Comparison of ENCODE assay signal across 25 cellular contexts in genomic region chr4:108126806-108127205, GRCh38. TPM values are rescaled to one million over a fixed set of nuclear protein-coding genes. Genes with fewer than 3 reads are reported as not detected.
A peak's percentile ranks its signal among the peaks of the same experiment; 100 is the strongest.
DNase-seq lines count a peak whose midpoint lies in the region; ATAC-seq lines count a peak whose summit lies in the region.
"Had no signal": no experiment of that assay in that cellular context is flagged by ENCODE, and none has a peak within 500 bp of the region (broad histone marks: within the 10 kb centered on the region; RNA-seq: fewer than 3 reads in every experiment).

No MANE protein-coding gene starts in this region.

- H3K27ac Mint-ChIP-seq in activated naive CD8-positive, alpha-beta T cell, result peak overlapping the region; percentile 91

- no peaks in the 10 kb centered on the region for H3K9me3 Mint-ChIP-seq in activated T-cell treated with anti-CD3 and anti-CD28 coated beads, Interleukin-2, amount 50 U/mL, for 4 hours
- no peaks in the 10 kb centered on the region for H3K9me3 Mint-ChIP-seq in activated naive CD8-positive, alpha-beta T cell (ENCODE audit: low read depth)

- H3K27me3 Mint-ChIP-seq in activated T-cell treated with anti-CD3 and anti-CD28 coated beads, Interleukin-2, amount 50 U/mL, for 4 hours (ENCODE audit: low read depth), result no peaks in the 10 kb centered on the region
- no peaks in the 10 kb centered on the region for H3K27me3 Mint-ChIP-seq in activated naive CD8-positive, alpha-beta T cell

- ATAC-seq in activated T-cell treated with anti-CD3 and anti-CD28 coated beads, Interleukin-2, amount 50 U/mL, for 4 hours, result peak; percentile 53 to 55
- peak; percentile 88 for ATAC-seq in stimulated activated naive CD8-positive, alpha-beta T cell treated with anti-CD3 and anti-CD28 coated beads, Interleukin-15, Interleukin-2, amounts not matched to agents 100 U/mL and 50 U/mL, for 24 hours
- ATAC-seq in HG02610 (IDR thresholded peaks at IDR 0.05; ENCODE audit: unreplicated experiment) (no peak), HG02885 (IDR thresholded peaks at IDR 0.05; ENCODE audit: poor library complexity, unreplicated experiment) (no peak)
- ATAC-seq: heart left ventricle, psoas muscle had no signal

- H3K4me3 Mint-ChIP-seq in activated T-cell treated with anti-CD3 and anti-CD28 coated beads, Interleukin-2, amount 50 U/mL, for 4 hours, result no peak overlapping the region
- H3K4me3 Mint-ChIP-seq in activated naive CD8-positive, alpha-beta T cell, result peak overlapping the region; percentile 50

- peaks cover 23% of the 10 kb centered on the region for H3K36me3 Mint-ChIP-seq in activated T-cell treated with anti-CD3 and anti-CD28 coated beads, Interleukin-2, amount 50 U/mL, for 4 hours (ENCODE audit: insufficient read depth)
- H3K36me3 Mint-ChIP-seq in activated naive CD8-positive, alpha-beta T cell, result peaks cover 26% of the 10 kb centered on the region

- peaks cover 64% of the 10 kb centered on the region for H3K4me1 Mint-ChIP-seq in activated T-cell treated with anti-CD3 and anti-CD28 coated beads, Interleukin-2, amount 50 U/mL, for 4 hours (ENCODE audit: low read depth)
- H3K4me1 Mint-ChIP-seq in activated naive CD8-positive, alpha-beta T cell (ENCODE audit: low read depth), result peaks cover 85% of the 10 kb centered on the region

- no peak for DNase-seq in activated T-cell treated with anti-CD3 and anti-CD28 coated beads, Interleukin-2, amount 50 U/mL, for 4 hours
- DNase-seq in activated T-cell treated with anti-CD3 and anti-CD28 coated beads, Interleukin-2, amount 50 U/mL, for 1 hour, result no peak
- peak; percentile 22 for DNase-seq in ELR (ENCODE audit: low read depth)
- no peak for DNase-seq in stimulated activated naive CD8-positive, alpha-beta T cell treated with anti-CD3 and anti-CD28 coated beads, Interleukin-15, Interleukin-2, amounts not matched to agents 100 U/mL and 50 U/mL, for 24 hours
- DNase-seq: ACHN; activated CD4-positive, CD25-positive, alpha-beta regulatory T cell treated with anti-CD3 and anti-CD28 coated beads, Interleukin-2, amount 50 U/mL, for 72 hours; activated gamma-delta T cell; aorta; BE2C; Calu3; effector memory CD4-positive, alpha-beta T cell; foreskin fibroblast; heart left ventricle; kidney; NCI-H1436; NCI-H2081 treated with DMSO at 0.1 percent for 48 hours; NCI-H345; NCI-H748 treated with DMSO at 0.1 percent for 48 hours; occipital lobe; psoas muscle; SW 1271; tibial artery had no signal

RNA-seq across cellular contexts. Expression of gene LEF1, which starts 41.9 kb away (rescaled TPM):
- 100 to 1,000 TPM; 140 to 165 (median 148) TPM for total RNA-seq in activated T-cell treated with anti-CD3 and anti-CD28 coated beads, Interleukin-2, amount 50 U/mL, for 4 hours
- total RNA-seq: Calu3 had no signal

Comparison
In these comparisons a context has a peak if more than half of its experiments do, and no peak if none do; other contexts are left out.
1. ATAC-seq: peak in activated T-cell treated with anti-CD3 and anti-CD28 coated beads, Interleukin-2, amount 50 U/mL, for 4 hours (2 of 2) and stimulated activated naive CD8-positive, alpha-beta T cell treated with anti-CD3 and anti-CD28 coated beads, Interleukin-15, Interleukin-2, amounts not matched to agents 100 U/mL and 50 U/mL, for 24 hours (single experiment); none in HG02610 (single experiment) and HG02885 (single experiment).